ENCODE assay signal across 8 cellular contexts in the genomic region with DNA sequence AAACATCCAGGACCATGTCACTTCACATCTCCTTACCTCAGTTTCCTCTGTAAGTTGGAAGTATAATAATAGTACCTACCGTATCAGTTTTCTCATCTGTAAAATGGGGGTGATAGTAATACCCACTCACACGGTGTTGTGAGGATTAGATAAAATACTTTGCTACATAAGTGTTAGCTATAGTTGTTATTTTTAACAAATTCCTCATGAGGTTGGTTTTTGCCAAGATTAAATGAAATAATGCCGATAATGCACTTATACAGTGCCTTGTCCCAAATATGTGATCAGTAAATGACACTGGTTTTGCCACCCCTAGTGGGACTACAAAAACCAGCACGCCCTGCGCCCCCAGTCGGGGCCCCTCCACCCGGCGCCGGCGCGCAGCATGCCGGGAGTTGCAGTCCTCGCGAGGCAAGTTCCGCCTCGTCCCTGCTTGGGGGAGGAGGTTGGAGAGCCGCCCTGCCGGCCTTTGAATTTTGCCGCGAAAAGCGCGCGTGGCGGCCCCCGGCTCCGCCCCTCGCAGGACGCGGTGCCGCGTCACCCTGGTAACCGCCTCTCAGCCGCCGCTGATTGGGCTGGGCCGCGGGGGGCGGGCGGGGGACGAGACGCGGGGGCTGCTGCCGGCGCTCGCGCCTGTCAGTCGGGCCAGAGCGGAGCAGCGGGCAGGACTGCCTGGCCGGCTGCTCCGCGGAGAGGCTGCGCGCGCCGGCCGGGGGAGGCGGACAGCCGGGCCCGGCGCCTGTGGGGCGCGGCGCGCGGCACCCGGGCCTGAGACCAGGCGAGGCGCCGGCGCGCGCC. TPM values are rescaled to one million over a fixed set of nuclear protein-coding genes. Genes with fewer than 3 reads are reported as not detected.
DNase-seq lines count a peak whose midpoint lies in the region; ATAC-seq, FAIRE-seq and TF ChIP-seq lines count a peak whose summit lies in the region.

A gene (plus strand): TSS at position 639 of the 798 bp plus-strand sequence. CDS start 30,322 bp downstream, outside the sequence.

- ATAC-seq in GM18907 (IDR thresholded peaks at IDR 0.05; ENCODE audit: unreplicated experiment) = peak; percentile 90
- ATAC-seq in HG03139 (IDR thresholded peaks at IDR 0.05; ENCODE audit: unreplicated experiment) = peak; percentile 76

- no peaks in the 10 kb centered on the region for H3K36me3 ChIP-seq in small intestine (ENCODE audit: control insufficient read depth in 2 of 2, insufficient read depth in 2 of 2, low read length in 2 of 2)

- CTCF ChIA-PET in AG04450 (lab: Charles Lee) = interaction anchor here (1.4 kb wide), 1 partner anchor 194 kb away, joined by 3 read pairs; no protein-coding TSS in a partner anchor

- H3K4me3 ChIP-seq in AG04450 (ENCODE audit: low read depth, low read length) = peak within 1 kb of the TSS; percentile 56
- H3K4me3 ChIP-seq in WI38 (ENCODE audit: low read depth, low read length) = peak within 1 kb of the TSS; percentile 54
- H3K4me3 ChIP-seq in cardiac fibroblast (replicated peaks in 1 of 2; ENCODE audit: low read depth in 2 of 2, low read length in 2 of 2) = peak within 1 kb of the TSS; percentile 51 to 55
- peak within 1 kb of the TSS; percentile 35 to 77 for H3K4me3 ChIP-seq in small intestine (ENCODE audit: low read depth in 1 of 2, low read length in 2 of 2)

- TF ChIP-seq CTCF in AG04450 (IDR thresholded peaks at IDR 0.05; ENCODE audit: low read depth, low read length) (no peak), WI38 (IDR thresholded peaks at IDR 0.05; ENCODE audit: low read depth, low read length) (no peak), cardiac fibroblast (IDR thresholded peaks at IDR 0.05; ENCODE audit: low read depth, low read length) (peak; percentile 10)

- POLR2A ChIA-PET in AG04450 (lab: Yijun Ruan, JAX) = no interaction called here

- DNase-seq in AG04450 (ENCODE audit: low read depth, low spot score) = peak; percentile 85
- DNase-seq in NCI-H2227 (lab: John Stamatoyannopoulos, UW; ENCODE audit: unreplicated experiment) = peak; percentile 99
- peak; percentile 94 to 98 for DNase-seq in cardiac fibroblast (ENCODE audit: low read depth in 2 of 2)
- peak; percentile 97 for DNase-seq in iPS-NIHi11 (ENCODE audit: low spot score)
- DNase-seq in small intestine = peak; percentile 96

- no peak within 1 kb of the TSS for H3K27ac ChIP-seq in AG04450 (ENCODE audit: low read depth, low read length)
- peak within 1 kb of the TSS; percentile 9 to 52 for H3K27ac ChIP-seq in small intestine (ENCODE audit: low read depth in 1 of 2, low read length in 1 of 2)

- no peaks in the 10 kb centered on the region for H3K4me1 ChIP-seq in small intestine (ENCODE audit: control insufficient read depth in 2 of 2, insufficient read depth in 1 of 2, low read depth in 1 of 2, low read length in 1 of 2)

- no peak for FAIRE-seq in small intestine (lab: Jason Lieb, UNC)

- 2% methylated on average over 39 to 72 of the region's 72 CpGs for WGBS in small intestine, 3 donors

- no peaks in the 10 kb centered on the region; the same call in 1 of the 2 replicates for H3K9me3 ChIP-seq in AG04450 (ENCODE audit: control insufficient read depth, insufficient read depth, low read length)
- no peaks in the 10 kb centered on the region for H3K9me3 ChIP-seq in small intestine (ENCODE audit: control insufficient read depth, low read depth)

- H3K27me3 ChIP-seq in AG04450 (ENCODE audit: control insufficient read depth, insufficient read depth, low read length) (peaks cover 59% of the 10 kb centered on the region), small intestine (ENCODE audit: control insufficient read depth in 2 of 2, insufficient read depth in 2 of 2, low read length in 2 of 2) (peaks cover 0 to 7% of the 10 kb centered on the region in 2 donors)

RNA-seq across cellular contexts. Expression of the gene that starts here (rescaled TPM):
- polyA plus RNA-seq in AG04450 (2011; rRNA removed) = 0.15 and 0.16 TPM in 2 replicates
- 0.14 TPM in 1 of 2 replicates, not detected in the other for polyA minus RNA-seq in AG04450 (2011; rRNA and poly(A)+ RNA removed)
- polyA plus RNA-seq in small intestine = 1 to 10 TPM; 1.6 to 7.5 (median 3.4) TPM

Comparison
In these comparisons a context has a peak if more than half of its experiments do, and no peak if none do; other contexts are left out.
1. Peak in DNase-seq and H3K4me3 ChIP-seq in AG04450; RNA of the gene not detected or under 1 TPM.